ENCODE assay signal across 20 cellular contexts in genomic region chr1:180282401-180282800, GRCh38.
A peak's percentile ranks its signal among the peaks of the same experiment; 100 is the strongest.
DNase-seq lines count a peak whose midpoint lies in the region; ATAC-seq lines count a peak whose summit lies in the region.
"Had no signal": no experiment of that assay in that cellular context is flagged by ENCODE, and none has a peak within 500 bp of the region (broad histone marks: within the 10 kb centered on the region; RNA-seq: fewer than 3 reads in every experiment).

No MANE protein-coding gene starts in this region.

- intact Hi-C loops in dendritic cell treated with granulocyte-macrophage colony-stimulating factor and Interleukin-4, amounts not matched to agents 40 ng/mL and 50 ng/mL, for 4 days (cut with micrococcal nuclease), result no loop called here

- H3K36me3 Mint-ChIP-seq in dendritic cell treated with granulocyte-macrophage colony-stimulating factor and Interleukin-4, amounts not matched to agents 40 ng/mL and 50 ng/mL, for 4 days (ENCODE audit: low read depth), result peaks cover 18% of the 10 kb centered on the region
- peaks cover 8 to 39% of the 10 kb centered on the region in 2 donors for H3K36me3 Mint-ChIP-seq in stimulated activated naive B cell treated with anti-CD40 and anti-IgM and Interleukin-4, amounts not matched to agents 10 μg/mL and 1 μg/mL and 100 μg/mL, for 72 hours

- no peaks in the 10 kb centered on the region for H3K9me3 Mint-ChIP-seq in dendritic cell treated with granulocyte-macrophage colony-stimulating factor and Interleukin-4, amounts not matched to agents 40 ng/mL and 50 ng/mL, for 4 days
- H3K9me3 Mint-ChIP-seq in stimulated activated naive B cell treated with anti-CD40 and anti-IgM and Interleukin-4, amounts not matched to agents 10 μg/mL and 1 μg/mL and 100 μg/mL, for 72 hours, result no peaks in the 10 kb centered on the region
- H3K9me3 Mint-ChIP-seq: CD8-positive, alpha-beta T cell had no signal

- DNase-seq in NCI-H1694 treated with DMSO at 0.1 percent for 48 hours (lab: John Stamatoyannopoulos, UW), result peak; percentile 17
- DNase-seq in NCI-H1694 (lab: John Stamatoyannopoulos, UW), result no peak
- DNase-seq in NCI-H2171 treated with DMSO at 0.1 percent for 48 hours (lab: John Stamatoyannopoulos, UW), result peak; percentile 91
- no peak for DNase-seq in stimulated activated naive B cell treated with anti-CD40 and anti-IgM and Interleukin-4, amounts not matched to agents 10 μg/mL and 1 μg/mL and 100 μg/mL, for 72 hours
- DNase-seq: AML-193; C1 segment of cervical spinal cord; CD8-positive, alpha-beta T cell; MM.1S; NCI-H1048; NCI-H2081 treated with DMSO at 0.1 percent for 48 hours; NCI-H226; PC-9; RPMI8226; SHP77; SW 1271; T-helper 17 cell had no signal

- peaks cover 40% of the 10 kb centered on the region for H3K4me1 Mint-ChIP-seq in dendritic cell treated with granulocyte-macrophage colony-stimulating factor and Interleukin-4, amounts not matched to agents 40 ng/mL and 50 ng/mL, for 4 days (ENCODE audit: low read depth)
- H3K4me1 Mint-ChIP-seq in stimulated activated naive B cell treated with anti-CD40 and anti-IgM and Interleukin-4, amounts not matched to agents 10 μg/mL and 1 μg/mL and 100 μg/mL, for 72 hours, result peaks cover 8 to 26% of the 10 kb centered on the region in 2 donors
- H3K4me1 Mint-ChIP-seq: T-helper 17 cell had no signal

- no peaks in the 10 kb centered on the region for H3K27me3 Mint-ChIP-seq in dendritic cell treated with granulocyte-macrophage colony-stimulating factor and Interleukin-4, amounts not matched to agents 40 ng/mL and 50 ng/mL, for 4 days
- no peaks in the 10 kb centered on the region for H3K27me3 Mint-ChIP-seq in stimulated activated naive B cell treated with anti-CD40 and anti-IgM and Interleukin-4, amounts not matched to agents 10 μg/mL and 1 μg/mL and 100 μg/mL, for 72 hours
- H3K27me3 Mint-ChIP-seq: T-helper 17 cell had no signal

- H3K4me3 Mint-ChIP-seq in dendritic cell treated with granulocyte-macrophage colony-stimulating factor and Interleukin-4, amounts not matched to agents 40 ng/mL and 50 ng/mL, for 4 days, result no peak overlapping the region
- H3K4me3 Mint-ChIP-seq in stimulated activated naive B cell treated with anti-CD40 and anti-IgM and Interleukin-4, amounts not matched to agents 10 μg/mL and 1 μg/mL and 100 μg/mL, for 72 hours, result no peak overlapping the region
- H3K4me3 Mint-ChIP-seq: CD8-positive, alpha-beta T cell; T-helper 17 cell had no signal

- ATAC-seq in stimulated activated naive B cell treated with anti-CD40 and anti-IgM and Interleukin-4, amounts not matched to agents 10 μg/mL and 1 μg/mL and 100 μg/mL, for 72 hours (replicated peaks), result no peak
- ATAC-seq in HG02798 (IDR thresholded peaks at IDR 0.05; ENCODE audit: poor library complexity, unreplicated experiment), result no peak
- no peak for ATAC-seq in HG02938 (IDR thresholded peaks at IDR 0.05; ENCODE audit: unreplicated experiment)
- ATAC-seq: CD8-positive, alpha-beta T cell; HCT116; T-helper 17 cell had no signal

- peak overlapping the region; percentile 71 for H3K27ac Mint-ChIP-seq in dendritic cell treated with granulocyte-macrophage colony-stimulating factor and Interleukin-4, amounts not matched to agents 40 ng/mL and 50 ng/mL, for 4 days
- H3K27ac Mint-ChIP-seq in stimulated activated naive B cell treated with anti-CD40 and anti-IgM and Interleukin-4, amounts not matched to agents 10 μg/mL and 1 μg/mL and 100 μg/mL, for 72 hours, result peak overlapping the region; percentile 25
- H3K27ac Mint-ChIP-seq: CD8-positive, alpha-beta T cell; T-helper 17 cell had no signal

Comparison
In these comparisons a context has a peak if more than half of its experiments do, and no peak if none do; other contexts are left out.
1. DNase-seq: peak in NCI-H1694 treated with DMSO at 0.1 percent for 48 hours (single experiment) and NCI-H2171 treated with DMSO at 0.1 percent for 48 hours (single experiment); none in NCI-H1694 (single experiment) and stimulated activated naive B cell treated with anti-CD40 and anti-IgM and Interleukin-4, amounts not matched to agents 10 μg/mL and 1 μg/mL and 100 μg/mL, for 72 hours (single experiment).